In the genomic region with DNA sequence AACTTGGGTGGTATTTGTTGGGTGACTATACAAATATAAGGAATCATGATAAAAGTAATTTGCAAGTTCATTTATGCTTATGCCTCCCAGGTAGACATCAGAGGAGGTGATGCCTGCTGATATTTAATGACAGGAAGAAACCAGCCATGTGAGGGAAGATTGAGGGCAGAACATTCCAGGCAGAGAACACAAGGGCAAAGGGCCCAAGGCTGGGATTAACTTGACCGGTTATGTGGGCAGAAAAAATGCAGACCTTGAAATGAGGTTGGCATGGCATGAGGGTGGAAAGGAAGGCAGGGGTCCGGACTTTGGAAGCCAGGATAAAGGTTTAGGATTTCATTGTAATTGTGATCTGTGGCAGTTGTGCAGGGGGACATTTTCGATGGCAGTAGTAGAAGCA, we compare ENCODE assay signal across 38 cellular contexts.
"Had no signal": no experiment of that assay in that cellular context is flagged by ENCODE, and none has a peak within 500 bp of the region (broad histone marks: within the 10 kb centered on the region; RNA-seq: fewer than 3 reads in every experiment).

No MANE protein-coding gene starts in this region.

- H3K9me3 ChIP-seq: adrenal gland, Peyer's patch had no signal

- H3K4me3 Mint-ChIP-seq: activated B cell treated with CpG ODN at 0.5 μM for 24 hours; activated CD8-positive, alpha-beta T cell treated with anti-CD3 and anti-CD28 coated beads, Interleukin-2, amount 10 ng/mL, durations not matched to agents 7 days and 5 days; activated naive CD4-positive, alpha-beta T cell treated with anti-CD3 and anti-CD28 coated beads, Interleukin-2, amount 50 U/mL, for 24 hours; activated naive CD8-positive, alpha-beta T cell treated with anti-CD3 and anti-CD28 coated beads, Interleukin-2, amount 10 ng/mL, durations not matched to agents 7 days and 5 days; activated T-cell treated with anti-CD3 and anti-CD28 coated beads, Interleukin-2, amount 50 U/mL, for 24 hours had no signal

- H3K27me3 Mint-ChIP-seq: activated B cell treated with CpG ODN at 0.5 μM for 24 hours; activated naive CD4-positive, alpha-beta T cell treated with anti-CD3 and anti-CD28 coated beads, Interleukin-2, amount 50 U/mL, for 24 hours; activated naive CD8-positive, alpha-beta T cell treated with anti-CD3 and anti-CD28 coated beads, Interleukin-2, amount 10 ng/mL, durations not matched to agents 7 days and 5 days; activated T-cell treated with anti-CD3 and anti-CD28 coated beads, Interleukin-2, amount 50 U/mL, for 24 hours had no signal

- DNase-seq: activated B cell treated with CpG ODN at 0.5 μM for 24 hours; activated CD4-positive, alpha-beta T cell treated with anti-CD3 and anti-CD28 coated beads for 48 hours; activated CD4-positive, CD25-positive, alpha-beta regulatory T cell treated with anti-CD3 and anti-CD28 coated beads, Interleukin-2, amount 50 U/mL, for 72 hours; activated CD8-positive, alpha-beta T cell treated with anti-CD3 and anti-CD28 coated beads, Interleukin-2, amount 10 ng/mL, durations not matched to agents 7 days and 5 days; activated gamma-delta T cell; activated naive CD4-positive, alpha-beta T cell treated with Interleukin-2 at 50 U/mL for 16 hours; activated naive CD8-positive, alpha-beta T cell treated with anti-CD3 and anti-CD28 coated beads, Interleukin-2, amount 10 ng/mL, durations not matched to agents 7 days and 5 days; activated T-cell treated with anti-CD3 and anti-CD28 coated beads, Interleukin-2, amount 50 U/mL, for 24 hours; adrenal gland; anterior cingulate cortex; brain microvascular endothelial cell; central memory CD4-positive, alpha-beta T cell; Karpas-422; KBM-7; MM.1S; MV-4-11; NCI-H1092; NCI-H1436 treated with DMSO at 0.1 percent for 48 hours; NCI-H1694 treated with DMSO at 0.1 percent for 48 hours; NCI-H2029; NCI-H2107; NCI-H2171; NCI-H510A; NCI-H526; NCI-H748 treated with DMSO at 0.1 percent for 48 hours; NK-92 treated with Interleukin-12 subunit alpha and Interleukin-12 subunit beta, amount 100 ng/mL, for 24 hours; PC-3; Peyer's patch; SIG-M5; SW 1271; T-helper 1 cell; T-helper 2 cell; T-helper 9 cell had no signal

- ATAC-seq: activated CD8-positive, alpha-beta T cell treated with anti-CD3 and anti-CD28 coated beads, Interleukin-2, amount 10 ng/mL, durations not matched to agents 7 days and 5 days; PC-3; Right ventricle myocardium inferior had no signal

- H3K9me3 Mint-ChIP-seq: activated naive CD4-positive, alpha-beta T cell treated with anti-CD3 and anti-CD28 coated beads, Interleukin-2, amount 50 U/mL, for 24 hours; activated T-cell treated with anti-CD3 and anti-CD28 coated beads, Interleukin-2, amount 50 U/mL, for 24 hours had no signal

- H3K4me1 Mint-ChIP-seq: activated B cell treated with CpG ODN at 0.5 μM for 24 hours; activated naive CD4-positive, alpha-beta T cell treated with anti-CD3 and anti-CD28 coated beads, Interleukin-2, amount 50 U/mL, for 24 hours; activated naive CD8-positive, alpha-beta T cell treated with anti-CD3 and anti-CD28 coated beads, Interleukin-2, amount 10 ng/mL, durations not matched to agents 7 days and 5 days had no signal

- H3K4me3 ChIP-seq: adrenal gland, Peyer's patch had no signal

- H3K36me3 ChIP-seq: adrenal gland, brain microvascular endothelial cell, Peyer's patch had no signal

- H3K27me3 ChIP-seq: adrenal gland, brain microvascular endothelial cell, Peyer's patch had no signal

- H3K27ac ChIP-seq: brain microvascular endothelial cell, Peyer's patch, RWPE1, VCaP had no signal

- H3K27ac Mint-ChIP-seq: activated B cell treated with CpG ODN at 0.5 μM for 24 hours; activated CD8-positive, alpha-beta T cell treated with anti-CD3 and anti-CD28 coated beads, Interleukin-2, amount 10 ng/mL, durations not matched to agents 7 days and 5 days; activated naive CD4-positive, alpha-beta T cell treated with anti-CD3 and anti-CD28 coated beads, Interleukin-2, amount 50 U/mL, for 24 hours; activated naive CD8-positive, alpha-beta T cell treated with anti-CD3 and anti-CD28 coated beads, Interleukin-2, amount 10 ng/mL, durations not matched to agents 7 days and 5 days; activated T-cell treated with anti-CD3 and anti-CD28 coated beads, Interleukin-2, amount 50 U/mL, for 24 hours; activated T-helper 2 cell treated with anti-CD3 and anti-CD28 coated beads, Interferon-gamma antibody, Interleukin-2, Interleukin-4, amounts not matched to agents 10 μg/mL and 5 μg/mL and 100 μg/mL, durations not matched to agents 14 hours and 24 hours and 36 hours had no signal

- H3K4me1 ChIP-seq: adrenal gland, Peyer's patch had no signal
